ENCODE assay signal across 8 cellular contexts in the genomic region with DNA sequence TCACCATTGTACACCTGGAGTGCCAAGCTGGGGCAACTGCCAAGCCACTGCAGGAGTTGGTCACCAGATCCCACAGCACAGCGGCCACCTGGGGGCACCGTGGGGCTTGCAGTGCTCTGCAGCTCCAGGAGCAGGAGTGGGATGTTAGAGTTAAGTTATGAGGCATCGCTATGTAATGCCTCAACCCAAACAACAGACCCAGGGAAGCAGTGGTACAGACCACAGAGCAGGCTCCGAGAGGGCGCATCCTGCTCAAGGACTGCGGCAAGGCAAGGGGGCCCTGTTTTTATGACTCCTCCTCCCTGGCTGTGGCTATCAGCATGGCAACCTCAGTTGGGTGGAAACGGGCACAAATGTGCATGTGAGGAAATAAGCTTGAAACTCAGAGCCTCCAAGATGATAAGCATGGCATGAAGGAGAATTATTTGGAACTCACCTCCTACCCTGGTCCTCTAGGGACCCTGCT.
DNase-seq lines count a peak whose midpoint lies in the region; ATAC-seq and TF ChIP-seq lines count a peak whose summit lies in the region.

No MANE protein-coding gene starts in this region.

- H3K27ac ChIP-seq in SJCRH30 (no peak overlapping the region), gastroesophageal sphincter (peak overlapping the region; percentile 19 to 83 (median 72)), osteoblast (ENCODE audit: low read depth, low read length) (peak overlapping the region; percentile 63), suprapubic skin (no peak overlapping the region)

- peaks cover 5% of the 10 kb centered on the region for H4K20me1 ChIP-seq in osteoblast (ENCODE audit: insufficient read depth, low read length)

- TF ChIP-seq POLR2A in gastroesophageal sphincter (IDR thresholded peaks at IDR 0.05) (no peak), suprapubic skin (IDR thresholded peaks at IDR 0.05) (no peak)

- TF ChIP-seq EP300 in gastroesophageal sphincter (IDR thresholded peaks at IDR 0.05) = no peak
- no peak for TF ChIP-seq EP300 in suprapubic skin (IDR thresholded peaks at IDR 0.05)

- no peaks in the 10 kb centered on the region for H3K36me3 Mint-ChIP-seq in Calu3 (ENCODE audit: insufficient read depth, unreplicated experiment)

- CTCF ChIA-PET in Calu3 (lab: Charles Lee) = interaction anchor here (0.6 to 2.6 kb wide), 18 partner anchors 11 to 662 kb away, joined by 3 to 44 read pairs (median 5); a partner anchor contains a TSS

- H3K4me1 Mint-ChIP-seq in Calu3 (ENCODE audit: low read depth, unreplicated experiment) = no peaks in the 10 kb centered on the region

- peak overlapping the region; percentile 62 for H3K4me2 ChIP-seq in osteoblast (ENCODE audit: insufficient read depth, low read length)

- BruUV-seq in Calu3 (replicated peaks; lab: Mats Ljungman, UMichigan) = no TSS peak

- peak; percentile 91 for DNase-seq in Calu3
- DNase-seq in Jurkat, Clone E6-1 (ENCODE audit: low read depth, low spot score) = peak; percentile 94
- DNase-seq in SJCRH30 = peak; percentile 80 to 82
- DNase-seq in activated naive CD4-positive, alpha-beta T cell treated with Interleukin-2 at 50 U/mL for 16 hours = peak; percentile 70
- peak; percentile 99 for DNase-seq in osteoblast (ENCODE audit: insufficient read length, low spot score, missing footprints)
- no peak for DNase-seq in suprapubic skin (ENCODE audit: low spot score in 2 of 2)

- peak overlapping the region; percentile 41 for H2AFZ ChIP-seq in osteoblast (ENCODE audit: low read length)

- no peak overlapping the region for H3K4me3 Mint-ChIP-seq in Calu3 (ENCODE audit: low read depth, unreplicated experiment)

- TF ChIP-seq CTCF in Calu3 (IDR thresholded peaks at IDR 0.05; ENCODE audit: unreplicated experiment) (peak; percentile 60), gastroesophageal sphincter (IDR thresholded peaks at IDR 0.05) (peak in 3 of 4 experiments; percentile 86 to 91 (median 86)), osteoblast (IDR thresholded peaks at IDR 0.05; ENCODE audit: extremely low read depth, low read depth, low read length) (peak; percentile 87), suprapubic skin (IDR thresholded peaks at IDR 0.05) (peak; percentile 41 to 54)

- no peaks in the 10 kb centered on the region for H3K9me3 Mint-ChIP-seq in Calu3 (ENCODE audit: low read depth, unreplicated experiment)

- intact Hi-C loops in Calu3 (cut with micrococcal nuclease; ENCODE audit: unreplicated experiment) = loop anchor here (1.0 to 5.0 kb wide), 2 partner anchors 119 to 195 kb away; no protein-coding TSS in a partner anchor

- H3K27me3 Mint-ChIP-seq in Calu3 (ENCODE audit: unreplicated experiment) = no peaks in the 10 kb centered on the region

- H3K27me3 ChIP-seq in SJCRH30 (no peaks in the 10 kb centered on the region), gastroesophageal sphincter (no peaks in the 10 kb centered on the region), osteoblast (ENCODE audit: insufficient read depth, low read length) (no peaks in the 10 kb centered on the region), suprapubic skin (no peaks in the 10 kb centered on the region)

- no CpG with 5 or more reads among the region's 7 CpGs for WGBS in gastroesophageal sphincter (ENCODE audit: low coverage in 1 of 2), 2 donors
- WGBS in suprapubic skin = 25% methylated on average over 7 of the region's 7 CpGs

- no peaks in the 10 kb centered on the region for H3K79me2 ChIP-seq in osteoblast (ENCODE audit: insufficient read depth, low read length)

- H3K4me3 ChIP-seq in Jurkat, Clone E6-1 (ENCODE audit: low read length) = peak overlapping the region; percentile 1; the same call in 1 of the 2 replicates
- H3K4me3 ChIP-seq in SJCRH30 = no peak overlapping the region
- H3K4me3 ChIP-seq in gastroesophageal sphincter = no peak overlapping the region
- peak overlapping the region; percentile 16 for H3K4me3 ChIP-seq in osteoblast (ENCODE audit: insufficient read depth, low read length)
- no peak overlapping the region for H3K4me3 ChIP-seq in suprapubic skin

- H3K27ac Mint-ChIP-seq in Calu3 (ENCODE audit: unreplicated experiment) = no peak overlapping the region

- H3K36me3 ChIP-seq in SJCRH30 (no peaks in the 10 kb centered on the region), gastroesophageal sphincter (no peaks in the 10 kb centered on the region), osteoblast (ENCODE audit: insufficient read depth, low read length) (no peaks in the 10 kb centered on the region), suprapubic skin (no peaks in the 10 kb centered on the region)

- H3K4me1 ChIP-seq in SJCRH30 (peaks cover 33% of the 10 kb centered on the region), gastroesophageal sphincter (peaks cover 0 to 75% (median 27%) of the 10 kb centered on the region in 3 donors), osteoblast (ENCODE audit: insufficient read depth, low read length) (peaks cover 10% of the 10 kb centered on the region), suprapubic skin (peaks cover 6% of the 10 kb centered on the region)

- no peaks in the 10 kb centered on the region for H3K9me3 ChIP-seq in SJCRH30 (replicated peaks)
- H3K9me3 ChIP-seq in gastroesophageal sphincter = no peaks in the 10 kb centered on the region
- no peaks in the 10 kb centered on the region for H3K9me3 ChIP-seq in osteoblast (ENCODE audit: low read depth, low read length)
- H3K9me3 ChIP-seq in suprapubic skin = no peaks in the 10 kb centered on the region

- peak; percentile 91 for ATAC-seq in gastroesophageal sphincter
- ATAC-seq in HG02885 (IDR thresholded peaks at IDR 0.05; ENCODE audit: poor library complexity, unreplicated experiment) = no peak

Comparison
In these comparisons a context has a peak if more than half of its experiments do, and no peak if none do; other contexts are left out.
1. DNase-seq: peak in Calu3 (single experiment), Jurkat, Clone E6-1 (single experiment), SJCRH30 (2 of 2), activated naive CD4-positive, alpha-beta T cell treated with Interleukin-2 at 50 U/mL for 16 hours (single experiment) and osteoblast (single experiment); none in suprapubic skin (0 of 2).
2. H3K4me3 ChIP-seq: peak in Jurkat, Clone E6-1 (single experiment) and osteoblast (single experiment); none in SJCRH30 (single experiment), gastroesophageal sphincter (0 of 2) and suprapubic skin (single experiment).
3. H3K27ac ChIP-seq: peak in gastroesophageal sphincter (4 of 4) and osteoblast (single experiment); none in SJCRH30 (single experiment) and suprapubic skin (single experiment).
4. Peak in every context shown above with its lines, with median percentiles within 50 percentile points of each other: CTCF ChIP-seq.